9 cellular contexts compared by ENCODE assay signal in the genomic region with DNA sequence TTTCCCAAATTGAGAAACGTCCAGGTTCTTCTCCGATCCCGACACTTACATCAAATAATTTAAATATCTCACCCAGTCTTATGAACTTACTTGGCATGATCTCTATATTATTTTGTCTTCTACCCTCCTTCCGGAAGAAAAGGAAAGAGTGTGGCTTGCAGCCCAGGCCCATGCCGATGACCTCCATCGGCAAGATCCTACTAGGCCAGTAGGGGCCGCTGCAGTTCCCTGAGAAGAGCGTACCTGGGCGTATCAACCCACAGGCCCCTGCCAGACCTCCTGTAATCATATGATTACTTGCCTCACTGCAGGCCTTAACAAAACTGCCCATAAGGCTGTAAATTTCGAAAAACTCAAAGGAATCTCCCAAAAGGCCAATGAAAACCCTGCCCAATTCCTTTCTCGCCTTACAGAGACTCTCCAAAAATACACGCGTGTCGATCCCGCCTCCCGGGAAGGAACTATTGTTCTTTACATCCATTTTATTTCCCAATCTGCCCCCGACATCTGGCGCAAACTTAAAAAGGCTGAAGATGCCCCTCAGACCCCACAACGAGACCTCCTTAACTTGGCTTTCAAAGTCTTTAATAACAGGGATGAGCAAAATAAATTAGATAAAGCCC.
DNase-seq lines count a peak whose midpoint lies in the region; ATAC-seq and TF ChIP-seq lines count a peak whose summit lies in the region.
"Had no signal": no experiment of that assay in that cellular context is flagged by ENCODE, and none has a peak within 500 bp of the region (broad histone marks: within the 10 kb centered on the region; RNA-seq: fewer than 3 reads in every experiment).

No MANE protein-coding gene starts in this region.

- no peaks in the 10 kb centered on the region for H3K36me3 Mint-ChIP-seq in activated B cell treated with CpG ODN at 0.5 μM for 24 hours (ENCODE audit: low read depth)

- H3K27me3 Mint-ChIP-seq in activated B cell treated with CpG ODN at 0.5 μM for 24 hours: no peaks in the 10 kb centered on the region

- H3K36me3 ChIP-seq in kidney epithelial cell (ENCODE audit: control insufficient read depth, insufficient read depth, low read length): peaks cover 1% of the 10 kb centered on the region

- TF ChIP-seq CTCF in activated B cell treated with CpG ODN at 0.5 μM for 24 hours (IDR thresholded peaks at IDR 0.05) (peak; percentile 37), cardiac fibroblast (IDR thresholded peaks at IDR 0.05; ENCODE audit: low read depth, low read length) (peak; percentile 91), kidney epithelial cell (IDR thresholded peaks at IDR 0.05; ENCODE audit: insufficient read depth, low read length, poor library complexity, severe bottlenecking) (peak; percentile 89)

- H3K27ac Mint-ChIP-seq in activated B cell treated with CpG ODN at 0.5 μM for 24 hours: no peak overlapping the region

- no peaks in the 10 kb centered on the region for H3K9me3 Mint-ChIP-seq in activated B cell treated with CpG ODN at 0.5 μM for 24 hours

- H3K27me3 ChIP-seq in kidney epithelial cell (ENCODE audit: control insufficient read depth, insufficient read depth, low read length): no peaks in the 10 kb centered on the region

- peak overlapping the region; percentile 27 to 56 for H3K4me3 ChIP-seq in cardiac fibroblast (replicated peaks in 1 of 2; ENCODE audit: low read depth in 2 of 2, low read length in 2 of 2)
- H3K4me3 ChIP-seq in kidney epithelial cell (ENCODE audit: low read depth, low read length): no peak overlapping the region
- H3K4me3 ChIP-seq: SK-N-MC had no signal

- H3K4me3 Mint-ChIP-seq in activated B cell treated with CpG ODN at 0.5 μM for 24 hours: no peak overlapping the region

- ATAC-seq in activated B cell treated with CpG ODN at 0.5 μM for 24 hours (ENCODE audit: low read depth) (peak; percentile 99), HG02840 (IDR thresholded peaks at IDR 0.05; ENCODE audit: low FRiP score, unreplicated experiment) (no peak)

- intact Hi-C loops in activated B cell treated with CpG ODN at 0.5 μM for 24 hours (cut with micrococcal nuclease): loop anchor here (1.0 to 10.0 kb wide), 2 partner anchors 79 to 279 kb away; no protein-coding TSS in a partner anchor

- CTCF ChIA-PET in activated B cell treated with CpG ODN at 0.5 μM for 24 hours (lab: Charles Lee): interaction anchor here (3.0 kb wide), 1 partner anchor 79 kb away, joined by 12 read pairs; no protein-coding TSS in a partner anchor

- H3K4me1 Mint-ChIP-seq in activated B cell treated with CpG ODN at 0.5 μM for 24 hours: no peaks in the 10 kb centered on the region

- POLR2A ChIA-PET in activated B cell treated with CpG ODN at 0.5 μM for 24 hours (lab: Charles Lee): no interaction called here

- DNase-seq in COR-L47 (lab: John Stamatoyannopoulos, UW) (peak; percentile 86), HCEC 1CT (peak; percentile 69), NCI-H2107 (lab: John Stamatoyannopoulos, UW) (peak; percentile 70), activated B cell treated with CpG ODN at 0.5 μM for 24 hours (peak; percentile 52), cardiac fibroblast (ENCODE audit: low read depth in 2 of 2) (peak; percentile 95 to 96), kidney epithelial cell (ENCODE audit: low read depth) (peak; percentile 51)
- DNase-seq in stimulated activated CD4-positive, alpha-beta T cell treated with anti-CD3 and anti-CD28 coated beads, Interleukin-1b, Interleukin-23, amount 100 ng/mL, for 1 hour (ENCODE audit: low read depth in 2 of 2): peak; percentile 41 to 57

Comparison
In these comparisons a context has a peak if more than half of its experiments do, and no peak if none do; other contexts are left out.
1. CTCF ChIP-seq: peak in every context shown above with its lines; median percentile 91 in cardiac fibroblast; 89 in kidney epithelial cell; 37 in activated B cell treated with CpG ODN at 0.5 μM for 24 hours.